ENCODE assay signal across 1 cellular context in genomic region chr3:42179110-42179725, GRCh38.
TF ChIP-seq lines count a peak whose summit lies in the region.

No MANE protein-coding gene starts in this region.

TF ChIP-seq in HepG2, 621 proteins besides CTCF, POLR2A, EP300 and RAD21 (continued from another document):
- peak; percentile 87 for TF ChIP-seq SAP130 (CRISPR knock-in tag; IDR thresholded peaks at IDR 0.05; ENCODE audit: low read depth)
- TF ChIP-seq BCL3 (CRISPR knock-in tag; IDR thresholded peaks at IDR 0.05), result no peak
- TF ChIP-seq SIX4 (CRISPR knock-in tag; IDR thresholded peaks at IDR 0.05), result peak; percentile 70
- peak; percentile 37; the same call in 1 of the 2 replicates for TF ChIP-seq NCOR1 (IDR thresholded peaks at IDR 0.05; ENCODE audit: borderline replicate concordance, low read length)
- 0 out of 2 replicates have a peak, but pooled peaks have one; percentile 22 for TF ChIP-seq ZNF891 (CRISPR knock-in tag; IDR thresholded peaks at IDR 0.05)
- TF ChIP-seq HMGA1 (CRISPR knock-in tag; conservative IDR thresholded peaks at IDR 0.05), result no peak
- peak; percentile 58 for TF ChIP-seq GATAD2A (CRISPR knock-in tag; IDR thresholded peaks at IDR 0.05)
- TF ChIP-seq ZNF556 (CRISPR knock-in tag; IDR thresholded peaks at IDR 0.05; ENCODE audit: borderline replicate concordance), result 0 out of 2 replicates have a peak, but pooled peaks have one; percentile 26
- peak; percentile 15; the same call in 1 of the 2 replicates for TF ChIP-seq DRAP1 (CRISPR knock-in tag; IDR thresholded peaks at IDR 0.05)
- no peak for TF ChIP-seq ZBTB1 (CRISPR knock-in tag; IDR thresholded peaks at IDR 0.05; ENCODE audit: borderline replicate concordance)
- TF ChIP-seq CCDC6 (CRISPR knock-in tag; IDR thresholded peaks at IDR 0.05), result 0 out of 2 replicates have a peak, but pooled peaks have one; percentile 24
- TF ChIP-seq TEAD3 (CRISPR knock-in tag; optimal IDR thresholded peaks at IDR 0.05; ENCODE audit: borderline replicate concordance), result peak; percentile 53
- 0 out of 2 replicates have a peak, but pooled peaks have one; percentile 28 for TF ChIP-seq KLF11 (CRISPR knock-in tag; IDR thresholded peaks at IDR 0.05)
- 0 out of 2 replicates have a peak, but pooled peaks have one; percentile 12 for TF ChIP-seq ZMYM4 (CRISPR knock-in tag; IDR thresholded peaks at IDR 0.05)
- TF ChIP-seq HBP1 (CRISPR knock-in tag; IDR thresholded peaks at IDR 0.05; ENCODE audit: low read depth), result 0 out of 2 replicates have a peak, but pooled peaks have one; percentile 46
- TF ChIP-seq ZNF292 (CRISPR knock-in tag; IDR thresholded peaks at IDR 0.05; ENCODE audit: borderline replicate concordance, low read depth), result peak; percentile 47; the same call in 1 of the 2 replicates
- TF ChIP-seq FOXA1 (IDR thresholded peaks at IDR 0.05), result no peak
- no peak for TF ChIP-seq FOXA1 (CRISPR knock-in tag; IDR thresholded peaks at IDR 0.05)
- TF ChIP-seq FOSL2 (CRISPR knock-in tag; IDR thresholded peaks at IDR 0.05), result peak; percentile 85
- peak; percentile 68; the same call in 1 of the 2 replicates for TF ChIP-seq KLF9 (CRISPR knock-in tag; IDR thresholded peaks at IDR 0.05; ENCODE audit: low read depth)
- peak; percentile 42 for TF ChIP-seq NFYC (CRISPR knock-in tag; IDR thresholded peaks at IDR 0.05)
- TF ChIP-seq CREM (IDR thresholded peaks at IDR 0.05), result 0 out of 2 replicates have a peak, but pooled peaks have one; percentile 14
- no peak for TF ChIP-seq CREM (CRISPR knock-in tag; IDR thresholded peaks at IDR 0.05)
- TF ChIP-seq TGIF2 (CRISPR knock-in tag; IDR thresholded peaks at IDR 0.05), result peak; percentile 61; the same call in 1 of the 2 replicates
- no peak for TF ChIP-seq SALL2 (CRISPR knock-in tag; IDR thresholded peaks at IDR 0.05)
- TF ChIP-seq SIX1 (CRISPR knock-in tag; IDR thresholded peaks at IDR 0.05; ENCODE audit: borderline replicate concordance), result 0 out of 2 replicates have a peak, but pooled peaks have one; percentile 13
- TF ChIP-seq HDAC1 (CRISPR knock-in tag; IDR thresholded peaks at IDR 0.05), result 0 out of 2 replicates have a peak, but pooled peaks have one; percentile 40
- TF ChIP-seq ZNF646 (CRISPR knock-in tag; IDR thresholded peaks at IDR 0.05), result no peak
- peak; percentile 33 for TF ChIP-seq PAXIP1 (CRISPR knock-in tag; conservative IDR thresholded peaks at IDR 0.05)
- peak; percentile 44; the same call in 1 of the 2 replicates for TF ChIP-seq HNF4A (CRISPR knock-in tag; IDR thresholded peaks at IDR 0.05)
- TF ChIP-seq SIN3A (IDR thresholded peaks at IDR 0.05; ENCODE audit: borderline replicate concordance, low read depth, low read length), result 0 out of 2 replicates have a peak, but pooled peaks have one; percentile 30
- peak; percentile 33 for TF ChIP-seq ASH2L (IDR thresholded peaks at IDR 0.05; ENCODE audit: insufficient read length, low read depth, low read length)
- TF ChIP-seq SALL1 (CRISPR knock-in tag; IDR thresholded peaks at IDR 0.05), result peak; percentile 46
- TF ChIP-seq FOXO4 (CRISPR knock-in tag; conservative IDR thresholded peaks at IDR 0.05), result 0 out of 2 replicates have a peak, but pooled peaks have one; percentile 87
- TF ChIP-seq ZNF296 (CRISPR knock-in tag; conservative IDR thresholded peaks at IDR 0.05), result no peak
- no peak for TF ChIP-seq LCORL (IDR thresholded peaks at IDR 0.05)
- TF ChIP-seq LCORL (CRISPR knock-in tag; IDR thresholded peaks at IDR 0.05), result peak; percentile 59; the same call in 1 of the 2 replicates
- peak; percentile 38; the same call in 1 of the 2 replicates for TF ChIP-seq IKZF5 (CRISPR knock-in tag; IDR thresholded peaks at IDR 0.05)
- TF ChIP-seq HCFC1 (IDR thresholded peaks at IDR 0.05; ENCODE audit: low read depth, low read length), result no peak
- no peak for TF ChIP-seq ZNF3 (CRISPR knock-in tag; IDR thresholded peaks at IDR 0.05)
- peak; percentile 44; the same call in 1 of the 2 replicates for TF ChIP-seq ARID4A (CRISPR knock-in tag; IDR thresholded peaks at IDR 0.05; ENCODE audit: borderline replicate concordance)
- 0 out of 2 replicates have a peak, but pooled peaks have one; percentile 27 for TF ChIP-seq THAP11 (CRISPR knock-in tag; IDR thresholded peaks at IDR 0.05)
- TF ChIP-seq TBX2 (CRISPR knock-in tag; IDR thresholded peaks at IDR 0.05; ENCODE audit: borderline replicate concordance), result 0 out of 2 replicates have a peak, but pooled peaks have one; percentile 19
